ENCODE assay signal across 24 cellular contexts in the genomic region with DNA sequence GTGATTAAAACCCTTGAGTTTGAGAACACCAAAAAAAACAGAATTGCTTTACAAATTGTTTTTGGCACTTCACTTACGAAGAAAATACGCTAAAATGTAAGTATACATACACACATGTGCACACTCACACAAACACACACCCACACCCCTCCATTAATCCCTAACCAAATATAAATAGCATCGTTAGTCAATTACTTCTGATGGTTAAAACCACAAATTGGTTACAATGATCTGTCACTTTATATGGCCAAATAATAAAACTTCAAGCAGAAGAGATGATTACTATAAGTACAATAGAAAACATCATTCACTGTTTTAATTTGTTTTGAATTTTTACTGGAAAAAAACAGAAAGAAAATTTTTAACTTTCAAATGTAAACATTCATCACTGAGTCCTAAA.
"Had no signal": no experiment of that assay in that cellular context is flagged by ENCODE, and none has a peak within 500 bp of the region (broad histone marks: within the 10 kb centered on the region; RNA-seq: fewer than 3 reads in every experiment).

No MANE protein-coding gene starts in this region.

- DNase-seq: activated CD4-positive, alpha-beta memory T cell treated with anti-CD3 and anti-CD28 coated beads, Interleukin-2, amount 10 ng/mL, durations not matched to agents 7 days and 5 days; activated CD4-positive, alpha-beta T cell treated with anti-CD3 and anti-CD28 coated beads for 48 hours; activated CD8-positive, alpha-beta memory T cell treated with anti-CD3 and anti-CD28 coated beads, Interleukin-2, amount 50 U/mL, for 48 hours; activated gamma-delta T cell; activated naive CD4-positive, alpha-beta T cell treated with anti-CD3 and anti-CD28 coated beads, Interleukin-2, amount 10 ng/mL, durations not matched to agents 7 days and 5 days; activated naive CD8-positive, alpha-beta T cell treated with anti-CD3 and anti-CD28 coated beads, Interleukin-2, amount 10 ng/mL, durations not matched to agents 7 days and 5 days; activated T-cell treated with anti-CD3 and anti-CD28 coated beads, Interleukin-2, amount 50 U/mL, for 24 hours; cerebellar nuclear complex; colonic mucosa; effector memory CD4-positive, alpha-beta T cell; gastrocnemius medialis; hippocampal formation; left colon; mammary epithelial cell; naive B cell; ovary; right lobe of liver; stimulated activated CD4-positive, alpha-beta T cell treated with anti-CD3 and anti-CD28 coated beads, Interleukin-2, amount 100 ng/mL, for 48 hours; stimulated activated naive CD8-positive, alpha-beta T cell treated with anti-CD3 and anti-CD28 coated beads, Interleukin-15, Interleukin-2, amounts not matched to agents 100 U/mL and 50 U/mL, for 24 hours had no signal

- H3K36me3 ChIP-seq: ascending aorta, cardiac muscle cell, colonic mucosa, gastrocnemius medialis, ovary, right lobe of liver, thoracic aorta, vagina had no signal

- H3K27ac ChIP-seq: ascending aorta, cardiac muscle cell, colonic mucosa, ovary, right lobe of liver, thoracic aorta, vagina had no signal

- H3K27me3 ChIP-seq: ascending aorta, cardiac muscle cell, colonic mucosa, gastrocnemius medialis, ovary, right lobe of liver, vagina had no signal

- ATAC-seq: activated CD4-positive, CD25-positive, alpha-beta regulatory T cell treated with anti-CD3 and anti-CD28 coated beads, Interleukin-2, amount 50 U/mL, for 24 hours; gastrocnemius medialis; left colon; right lobe of liver; stimulated activated naive CD8-positive, alpha-beta T cell treated with anti-CD3 and anti-CD28 coated beads, Interleukin-15, Interleukin-2, amounts not matched to agents 100 U/mL and 50 U/mL, for 24 hours had no signal

- H3K9me3 ChIP-seq: ascending aorta, colonic mucosa, gastrocnemius medialis, ovary, right lobe of liver, thoracic aorta, vagina had no signal

- H3K4me1 ChIP-seq: colonic mucosa had no signal

- H3K4me3 ChIP-seq: ascending aorta, cardiac muscle cell, colonic mucosa, gastrocnemius medialis, ovary, right lobe of liver, thoracic aorta, vagina had no signal
